8 cellular contexts compared by ENCODE assay signal in genomic region chr6:148700713-148701392, GRCh38. TPM values are rescaled to one million over a fixed set of nuclear protein-coding genes. Genes with fewer than 3 reads are reported as not detected.
DNase-seq lines count a peak whose midpoint lies in the region; ATAC-seq and TF ChIP-seq lines count a peak whose summit lies in the region.

No MANE protein-coding gene starts in this region.

- H3K27me3 ChIP-seq in esophagus (ENCODE audit: control insufficient read depth in 1 of 2, insufficient read depth in 2 of 2, low read length in 2 of 2) = no peaks in the 10 kb centered on the region

- no peaks in the 10 kb centered on the region for H3K27me3 Mint-ChIP-seq in neural crest cell (ENCODE audit: low read depth)

- no peak overlapping the region for H3K27ac ChIP-seq in esophagus (ENCODE audit: low read depth in 2 of 2, low read length in 1 of 2)

- no peak for TF ChIP-seq CTCF in neural crest cell (conservative IDR thresholded peaks at IDR 0.05)

- H3K4me3 ChIP-seq in esophagus (ENCODE audit: low read depth in 1 of 2, low read length in 2 of 2) = peak overlapping the region; percentile 35 to 49

- no peaks in the 10 kb centered on the region for H3K36me3 ChIP-seq in esophagus (ENCODE audit: control insufficient read depth in 2 of 2, insufficient read depth in 2 of 2, low read length in 1 of 2)

- peak overlapping the region; percentile 1 for H3K4me3 Mint-ChIP-seq in neural crest cell

- H3K36me3 Mint-ChIP-seq in neural crest cell (ENCODE audit: low read depth) = peaks cover 4% of the 10 kb centered on the region

- ATAC-seq in GM18517 (IDR thresholded peaks at IDR 0.05; ENCODE audit: unreplicated experiment) (peak; percentile 80), HG03064 (IDR thresholded peaks at IDR 0.05; ENCODE audit: low read depth, unreplicated experiment) (peak; percentile 67), HG03520 (IDR thresholded peaks at IDR 0.05; ENCODE audit: unreplicated experiment) (no peak)

- no peaks in the 10 kb centered on the region for H3K4me1 ChIP-seq in esophagus (ENCODE audit: control insufficient read depth in 2 of 2, insufficient read depth in 2 of 2, low read length in 1 of 2)

- WGBS in esophagus, 2 donors = 15 to 22% methylated on average over 9 of the region's 9 CpGs

- H3K27ac Mint-ChIP-seq in neural crest cell (ENCODE audit: unreplicated experiment) = no peak overlapping the region

- H3K4me1 Mint-ChIP-seq in neural crest cell = peaks cover 34% of the 10 kb centered on the region

- DNase-seq in AG08396 (ENCODE audit: low spot score) = peak; percentile 64
- peak; percentile 25 for DNase-seq in SK-MEL-5 (ENCODE audit: low read depth, low spot score)
- no peak for DNase-seq in neural crest cell (ENCODE audit: low read depth, low spot score)
- DNase-seq in KBM-7 = no peak

- no peaks in the 10 kb centered on the region for H3K9me3 ChIP-seq in esophagus (ENCODE audit: control insufficient read depth in 2 of 2, insufficient read depth in 1 of 2, low read depth in 1 of 2, low read length in 1 of 2)

- in situ Hi-C loops in SK-MEL-5 (cut with HindIII; ENCODE audit: low pct_unique_long_range_greater_than_20kb, low sequenced_read_pairs) = no loop called here
- in situ Hi-C loops in KBM-7 (cut with MboI; ENCODE audit: low pct_unique_long_range_greater_than_20kb, low sequenced_read_pairs) = no loop called here

- peaks cover 10% of the 10 kb centered on the region for H3K9me3 Mint-ChIP-seq in neural crest cell

RNA-seq across cellular contexts. Expression of gene UST, which starts 46.0 kb away (rescaled TPM):
- 12.6 and 15.0 TPM in 2 replicates for total RNA-seq in SK-MEL-5 (2014; rRNA removed; shearing (Covaris generic))
- 9.4 and 11.5 TPM in 2 replicates for polyA plus RNA-seq in SK-MEL-5 (2015; cell fraction: cytosol; rRNA removed)
- polyA plus RNA-seq in SK-MEL-5 (2015; cell fraction: nucleus; rRNA removed) = 5.8 and 8.9 TPM in 2 replicates
- 1 to 10 TPM; 1.7 to 2.4 TPM for polyA plus RNA-seq in esophagus
- total RNA-seq in neural crest cell = 5.5 and 6.1 TPM in 2 replicates

Comparison
In these comparisons a context has a peak if more than half of its experiments do, and no peak if none do; other contexts are left out.
1. DNase-seq: peak in AG08396 (single experiment) and SK-MEL-5 (single experiment); none in neural crest cell (single experiment) and KBM-7 (single experiment).